7 cellular contexts compared by ENCODE assay signal in genomic region chr1:247373721-247374141, GRCh38. TPM values are rescaled to one million over a fixed set of nuclear protein-coding genes. Genes with fewer than 3 reads are reported as not detected.
DNase-seq lines count a peak whose midpoint lies in the region; ATAC-seq, FAIRE-seq and TF ChIP-seq lines count a peak whose summit lies in the region.

No MANE protein-coding gene starts in this region.

- H2BK120ac ChIP-seq in H1 (replicated peaks; ENCODE audit: low read depth, low read length): no peak overlapping the region

- no peak overlapping the region for H2AK5ac ChIP-seq in H1 (ENCODE audit: low read depth, low read length)

- TF ChIP-seq CTCF in H1 (IDR thresholded peaks at IDR 0.05; ENCODE audit: control extremely low read depth in 1 of 3, insufficient read depth in 1 of 3, low read depth in 1 of 3, low read length in 3 of 3): peak; percentile 56 to 74 (median 63)

- peak overlapping the region in 1 of 2 experiments; percentile 1; a peak in 3 of 4 replicates for H3K4me2 ChIP-seq in H1 (ENCODE audit: insufficient read depth in 1 of 2, low read depth in 2 of 2, low read length in 2 of 2)

- TF ChIP-seq RAD21 in H1 (IDR thresholded peaks at IDR 0.05 in 1 of 2, conservative IDR thresholded peaks at IDR 0.05 in 1 of 2; ENCODE audit: low read depth in 2 of 2, low read length in 2 of 2): peak; percentile 29 to 51

- H3K79me1 ChIP-seq in H1 (ENCODE audit: low read depth, low read length): no peaks in the 10 kb centered on the region

- no peak overlapping the region for H2BK15ac ChIP-seq in H1 (ENCODE audit: low read length)

- POLR2A ChIA-PET in H1 (lab: Charles Lee; ENCODE audit: partially characterized antibody): interaction anchor here (0.6 to 1.9 kb wide), 4 partner anchors 11 to 461 kb away, joined by 3 to 5 read pairs (median 4); no protein-coding TSS in a partner anchor

- no peaks in the 10 kb centered on the region for H4K20me1 ChIP-seq in H1 (replicated peaks in 1 of 2; ENCODE audit: control insufficient read depth in 1 of 2, insufficient read depth in 2 of 2, low read length in 2 of 2)

- H3K36me3 ChIP-seq in H1 (ENCODE audit: control insufficient read depth in 2 of 4, insufficient read depth in 4 of 4, low read length in 3 of 4): no peaks in the 10 kb centered on the region
- H3K36me3 ChIP-seq in muscle layer of colon (ENCODE audit: insufficient read depth, low read length): no peaks in the 10 kb centered on the region

- H4K8ac ChIP-seq in H1 (ENCODE audit: extremely low read depth, insufficient read depth, low read length): peak overlapping the region; percentile 38; the same call in 1 of the 2 replicates

- no peaks in the 10 kb centered on the region; the same call in 1 of the 2 replicates for H3K23me2 ChIP-seq in H1 (ENCODE audit: low read depth, low read length)

- 0 out of 2 replicates have a peak overlapping the region, but pooled peaks have one; percentile 39 for H2BK12ac ChIP-seq in H1 (ENCODE audit: low read depth, low read length)

- H3K79me2 ChIP-seq in H1 (ENCODE audit: control insufficient read depth in 1 of 2, insufficient read depth in 2 of 2, low read length in 2 of 2): no peaks in the 10 kb centered on the region

- H3K27me3 Mint-ChIP-seq in stimulated activated naive B cell treated with anti-CD40 and anti-IgM and Interleukin-4, amounts not matched to agents 10 μg/mL and 1 μg/mL and 100 μg/mL, for 72 hours: peaks cover 5 to 14% of the 10 kb centered on the region in 2 donors

- H3K27ac Mint-ChIP-seq in stimulated activated naive B cell treated with anti-CD40 and anti-IgM and Interleukin-4, amounts not matched to agents 10 μg/mL and 1 μg/mL and 100 μg/mL, for 72 hours: no peak overlapping the region

- H3K23ac ChIP-seq in H1 (ENCODE audit: insufficient read length): no peak overlapping the region

- H3K9me3 Mint-ChIP-seq in stimulated activated naive B cell treated with anti-CD40 and anti-IgM and Interleukin-4, amounts not matched to agents 10 μg/mL and 1 μg/mL and 100 μg/mL, for 72 hours: no peaks in the 10 kb centered on the region

- no peak for FAIRE-seq in H1 (lab: Jason Lieb, UNC)

- no peak overlapping the region for H3K56ac ChIP-seq in H1 (replicated peaks; ENCODE audit: insufficient read length, low read depth, low read length)

- no peak overlapping the region for H2BK5ac ChIP-seq in H1 (ENCODE audit: low read depth, low read length)

- H3K18ac ChIP-seq in H1 (ENCODE audit: extremely low read depth, low read length): peak overlapping the region; percentile 28; the same call in 1 of the 2 replicates

- H3K4me1 Mint-ChIP-seq in stimulated activated naive B cell treated with anti-CD40 and anti-IgM and Interleukin-4, amounts not matched to agents 10 μg/mL and 1 μg/mL and 100 μg/mL, for 72 hours: peaks cover 9 to 14% of the 10 kb centered on the region in 2 donors

- H2AFZ ChIP-seq in H1 (ENCODE audit: low read length): no peak overlapping the region

- H3K27ac ChIP-seq in H1 (ENCODE audit: low read depth, low read length) (no peak overlapping the region), muscle layer of colon (ENCODE audit: low read depth, low read length) (no peak overlapping the region)

- H3K4ac ChIP-seq in H1 (replicated peaks; ENCODE audit: insufficient read length, low read depth, low read length): no peak overlapping the region

- H3K4me3 ChIP-seq in H1 (ENCODE audit: extremely low read depth in 1 of 4, insufficient read depth in 2 of 4, low read depth in 3 of 4, low read length in 4 of 4) (peak overlapping the region in 1 of 4 experiments; percentile 43; a peak in 1 of 8 replicates), muscle layer of colon (ENCODE audit: low read depth in 1 of 2, low read length in 2 of 2) (peak overlapping the region; percentile 32 to 43)

- H3K9me3 ChIP-seq in H1 (ENCODE audit: insufficient read depth in 2 of 2, low read depth in 1 of 2, low read length in 1 of 2) (no peaks in the 10 kb centered on the region), muscle layer of colon (ENCODE audit: low read length) (no peaks in the 10 kb centered on the region)

- TF ChIP-seq POLR2A in H1 (IDR thresholded peaks at IDR 0.05; ENCODE audit: control extremely low read depth in 1 of 2, low read depth in 2 of 2, low read length in 2 of 2): no peak

- H3K27me3 ChIP-seq in H1 (replicated peaks in 1 of 4; ENCODE audit: control insufficient read depth in 3 of 4, extremely low read depth in 1 of 4, insufficient read depth in 3 of 4, low read length in 3 of 4) (no peaks in the 10 kb centered on the region), muscle layer of colon (ENCODE audit: control insufficient read depth in 1 of 2, insufficient read depth in 2 of 2, low read length in 2 of 2) (no peaks in the 10 kb centered on the region)

- ATAC-seq in GM19395 (IDR thresholded peaks at IDR 0.05; ENCODE audit: unreplicated experiment): peak; percentile 69
- ATAC-seq in stimulated activated naive B cell treated with anti-CD40 and anti-IgM and Interleukin-4, amounts not matched to agents 10 μg/mL and 1 μg/mL and 100 μg/mL, for 72 hours (replicated peaks): peak; percentile 85 to 92

- TF ChIP-seq EP300 in H1 (IDR thresholded peaks at IDR 0.05; ENCODE audit: borderline replicate concordance in 1 of 2, low read depth in 2 of 2, low read length in 2 of 2): 0 out of 3 replicates have a peak, but pooled peaks of 1 of the 2 experiments have one; percentile 7

- CTCF ChIA-PET in H1 (lab: Charles Lee; ENCODE audit: partially characterized antibody): interaction anchor here (0.8 to 2.3 kb wide), 23 partner anchors 10 to 115 kb away, joined by 3 to 26 read pairs (median 5); no protein-coding TSS in a partner anchor

- no peak overlapping the region for H3K14ac ChIP-seq in H1 (ENCODE audit: insufficient read length)

- H3K4me3 Mint-ChIP-seq in stimulated activated naive B cell treated with anti-CD40 and anti-IgM and Interleukin-4, amounts not matched to agents 10 μg/mL and 1 μg/mL and 100 μg/mL, for 72 hours: peak overlapping the region; percentile 61 to 76

- H4K91ac ChIP-seq in H1 (replicated peaks; ENCODE audit: insufficient read length, low read length): no peak overlapping the region

- no peak overlapping the region for H4K5ac ChIP-seq in H1 (ENCODE audit: insufficient read length, low read depth, low read length)

- DNase-seq in LoVo (ENCODE audit: low spot score): peak; percentile 66
- peak; percentile 47 to 51 for DNase-seq in activated CD4-positive, alpha-beta T cell treated with anti-CD3 and anti-CD28 coated beads, Interleukin-2, amount 50 U/mL, for 4 hours
- DNase-seq in H1 (ENCODE audit: low read depth in 1 of 2, low spot score in 2 of 2): peak in 1 of 2 experiments; percentile 89
- DNase-seq in stimulated activated naive B cell treated with anti-CD40 and anti-IgM and Interleukin-4, amounts not matched to agents 10 μg/mL and 1 μg/mL and 100 μg/mL, for 72 hours: peak; percentile 49
- no peak for DNase-seq in superior temporal gyrus (ENCODE audit: extremely low spot score)

- no peaks in the 10 kb centered on the region for H3K36me3 Mint-ChIP-seq in stimulated activated naive B cell treated with anti-CD40 and anti-IgM and Interleukin-4, amounts not matched to agents 10 μg/mL and 1 μg/mL and 100 μg/mL, for 72 hours

- H3K4me1 ChIP-seq in H1 (replicated peaks in 1 of 4; ENCODE audit: control insufficient read depth in 3 of 4, insufficient read depth in 4 of 4, low read length in 3 of 4) (peaks cover 13 to 35% (median 23%) of the 10 kb centered on the region in 4 experiments; a peak in 6 of 7 replicates), muscle layer of colon (ENCODE audit: insufficient read depth, low read length) (peaks cover 5% of the 10 kb centered on the region)

- 25% methylated on average over 19 of the region's 26 CpGs; no CpG with 5 or more reads in 1 of the 2 experiments for WGBS in H1 (ENCODE audit: extremely low coverage in 1 of 2, insufficient coverage in 1 of 2, insufficient read length in 1 of 2, insufficient replicate concordance in 2 of 2, low coverage in 1 of 2, low lambda C conversion rate in 2 of 2, missing lambda C conversion rate in 1 of 2), 2 experiments

- no peak overlapping the region for H3K9ac ChIP-seq in H1 (replicated peaks in 1 of 4; ENCODE audit: extremely low read depth in 1 of 4, low read depth in 3 of 4, low read length in 3 of 4)
- H3K9ac ChIP-seq in muscle layer of colon (ENCODE audit: low read length): no peak overlapping the region

- peak overlapping the region; percentile 32; the same call in 1 of the 2 replicates for H2BK20ac ChIP-seq in H1 (ENCODE audit: low read length)

TF ChIP-seq in H1, 55 proteins besides CTCF, POLR2A, EP300 and RAD21 (continues in another document):
- TF ChIP-seq CTBP2 (IDR thresholded peaks at IDR 0.05; ENCODE audit: borderline replicate concordance, insufficient read depth, insufficient read length, low read length) (no peak), KDM5A (IDR thresholded peaks at IDR 0.05; ENCODE audit: low read length) (no peak), SUZ12 (IDR thresholded peaks at IDR 0.05; ENCODE audit: low read length) (no peak), BRCA1 (IDR thresholded peaks at IDR 0.05; ENCODE audit: low read depth, low read length) (no peak), SP4 (IDR thresholded peaks at IDR 0.05; ENCODE audit: low read length) (no peak), CHD2 (IDR thresholded peaks at IDR 0.05; ENCODE audit: low read length) (no peak), PHF8 (conservative IDR thresholded peaks at IDR 0.05; ENCODE audit: low read depth, low read length) (no peak), TBP (IDR thresholded peaks at IDR 0.05; ENCODE audit: low read depth, low read length) (no peak), SP1 (IDR thresholded peaks at IDR 0.05; ENCODE audit: low read depth, low read length) (no peak)

RNA-seq across cellular contexts. Expression of gene ZNF496, which starts 42.1 kb away (rescaled TPM):
- 64.2 and 71.4 TPM in 2 replicates for total RNA-seq in H1 (2021; fragmentation: NEBNext Ultra II Directional; extraction: Animal tissue kit (Norgen Biotek cat#: 25700))
- 27.9 and 37.9 TPM in 2 replicates for polyA plus RNA-seq in H1 (2011; rRNA removed)
- 42.8 TPM for polyA plus RNA-seq in H1 (2011; cell fraction: cytosol; rRNA removed)
- polyA plus RNA-seq in H1 (2011; cell fraction: nucleus; rRNA removed): 51.4 TPM
- polyA plus RNA-seq in H1 (2012, experiment 1 of 2): 31.0 to 41.1 TPM (median 37.4 TPM) in 4 replicates
- polyA plus RNA-seq in H1 (2012, experiment 2 of 2): 31.9 TPM
- polyA plus RNA-seq in H1 (2013, experiment 1 of 2): 25.3 TPM
- polyA plus RNA-seq in H1 (2013, experiment 2 of 2): 25.6 TPM
- 67.6 and 73.6 TPM in 2 replicates for polyA minus RNA-seq in H1 (2011; rRNA and poly(A)+ RNA removed)
- polyA minus RNA-seq in H1 (2011; cell fraction: cytosol; rRNA and poly(A)+ RNA removed): 49.5 TPM
- 46.4 TPM for polyA minus RNA-seq in H1 (2011; cell fraction: nucleus; rRNA and poly(A)+ RNA removed)

RNA-seq across cellular contexts. Expression of gene NLRP3, which starts 42.2 kb away (rescaled TPM):
- 0.19 and 0.23 TPM in 2 replicates for total RNA-seq in H1 (2021; fragmentation: NEBNext Ultra II Directional; extraction: Animal tissue kit (Norgen Biotek cat#: 25700))
- polyA plus RNA-seq in H1 (2011; rRNA removed): 0.03 and 0.05 TPM in 2 replicates
- 0.08 TPM for polyA plus RNA-seq in H1 (2011; cell fraction: cytosol; rRNA removed)
- 0.14 TPM for polyA plus RNA-seq in H1 (2011; cell fraction: nucleus; rRNA removed)
- 0.05 to 0.39 TPM (median 0.10 TPM) in 4 replicates for polyA plus RNA-seq in H1 (2012, experiment 1 of 2)
- polyA plus RNA-seq in H1 (2012, experiment 2 of 2): not detected
- polyA plus RNA-seq in H1 (2013, experiment 1 of 2): 0.04 TPM
- polyA plus RNA-seq in H1 (2013, experiment 2 of 2): 0.02 TPM
- polyA minus RNA-seq in H1 (2011; rRNA and poly(A)+ RNA removed): 0.03 and 0.10 TPM in 2 replicates
- 0.29 TPM for polyA minus RNA-seq in H1 (2011; cell fraction: cytosol; rRNA and poly(A)+ RNA removed)
- polyA minus RNA-seq in H1 (2011; cell fraction: nucleus; rRNA and poly(A)+ RNA removed): not detected
